In genomic region chr1:205630241-205630640, GRCh38 we compare ENCODE assay signal across 8 cellular contexts. TPM values are rescaled to one million over a fixed set of nuclear protein-coding genes. Genes with fewer than 3 reads are reported as not detected.
DNase-seq lines count a peak whose midpoint lies in the region; ATAC-seq lines count a peak whose summit lies in the region.

No MANE protein-coding gene starts in this region.

- H3K4me3 Mint-ChIP-seq in activated CD4-positive, alpha-beta memory T cell treated with anti-CD3 and anti-CD28 coated beads, Interleukin-2, amount 10 ng/mL, durations not matched to agents 7 days and 5 days = peak overlapping the region; percentile 88
- H3K4me3 Mint-ChIP-seq in stimulated activated naive CD8-positive, alpha-beta T cell treated with anti-CD3 and anti-CD28 coated beads, Interleukin-15, amount 100 ng/mL, for 72 hours = peak overlapping the region; percentile 85 to 87

- H3K27me3 Mint-ChIP-seq in activated CD4-positive, alpha-beta memory T cell treated with anti-CD3 and anti-CD28 coated beads, Interleukin-2, amount 10 ng/mL, durations not matched to agents 7 days and 5 days = no peaks in the 10 kb centered on the region
- no peaks in the 10 kb centered on the region for H3K27me3 Mint-ChIP-seq in stimulated activated naive CD8-positive, alpha-beta T cell treated with anti-CD3 and anti-CD28 coated beads, Interleukin-15, amount 100 ng/mL, for 72 hours

- peaks cover 27% of the 10 kb centered on the region for H3K36me3 Mint-ChIP-seq in activated CD4-positive, alpha-beta memory T cell treated with anti-CD3 and anti-CD28 coated beads, Interleukin-2, amount 10 ng/mL, durations not matched to agents 7 days and 5 days (ENCODE audit: low read depth)

- CTCF ChIA-PET in activated CD4-positive, alpha-beta memory T cell treated with anti-CD3 and anti-CD28 coated beads, Interleukin-2, amount 10 ng/mL, durations not matched to agents 7 days and 5 days (lab: Charles Lee) = interaction anchor here (0.6 to 9.7 kb wide), 4 partner anchors 26 to 100 kb away, joined by 3 to 257 read pairs (median 28); no protein-coding TSS in a partner anchor

- ATAC-seq in stimulated activated naive CD8-positive, alpha-beta T cell treated with anti-CD3 and anti-CD28 coated beads, Interleukin-15, amount 100 ng/mL, for 72 hours = no peak
- ATAC-seq in GM18520 (IDR thresholded peaks at IDR 0.05; ENCODE audit: unreplicated experiment) = no peak
- ATAC-seq in HG03432 (IDR thresholded peaks at IDR 0.05; ENCODE audit: unreplicated experiment) = no peak

- peaks cover 50% of the 10 kb centered on the region for H3K4me1 Mint-ChIP-seq in activated CD4-positive, alpha-beta memory T cell treated with anti-CD3 and anti-CD28 coated beads, Interleukin-2, amount 10 ng/mL, durations not matched to agents 7 days and 5 days
- peaks cover 58% of the 10 kb centered on the region for H3K4me1 Mint-ChIP-seq in stimulated activated naive CD8-positive, alpha-beta T cell treated with anti-CD3 and anti-CD28 coated beads, Interleukin-15, amount 100 ng/mL, for 72 hours

- peak; percentile 26 for DNase-seq in DMS53 (lab: John Stamatoyannopoulos, UW)
- DNase-seq in DMS53 treated with DMSO at 0.1 percent for 48 hours (lab: John Stamatoyannopoulos, UW; ENCODE audit: unreplicated experiment) = no peak
- no peak for DNase-seq in activated CD4-positive, alpha-beta memory T cell treated with anti-CD3 and anti-CD28 coated beads, Interleukin-2, amount 10 ng/mL, durations not matched to agents 7 days and 5 days
- DNase-seq in hepatic stellate cell (ENCODE audit: low spot score) = peak; percentile 70
- DNase-seq in stimulated activated naive CD8-positive, alpha-beta T cell treated with anti-CD3 and anti-CD28 coated beads, Interleukin-15, amount 100 ng/mL, for 72 hours = no peak
- no peak for DNase-seq in activated gamma-delta T cell treated with Interleukin-2 at 50 U/mL for 16 hours

- POLR2A ChIA-PET in activated CD4-positive, alpha-beta memory T cell treated with anti-CD3 and anti-CD28 coated beads, Interleukin-2, amount 10 ng/mL, durations not matched to agents 7 days and 5 days (lab: Charles Lee) = interaction anchor here (0.7 to 6.1 kb wide), 11 partner anchors 9 to 145 kb away, joined by 3 to 165 read pairs (median 7); partner anchors contain the start of genes NUCKS1 and RAB29

- peak overlapping the region; percentile 96 for H3K27ac Mint-ChIP-seq in activated CD4-positive, alpha-beta memory T cell treated with anti-CD3 and anti-CD28 coated beads, Interleukin-2, amount 10 ng/mL, durations not matched to agents 7 days and 5 days
- H3K27ac Mint-ChIP-seq in stimulated activated naive CD8-positive, alpha-beta T cell treated with anti-CD3 and anti-CD28 coated beads, Interleukin-15, amount 100 ng/mL, for 72 hours = peak overlapping the region; percentile 95 to 97

- no peaks in the 10 kb centered on the region for H3K9me3 Mint-ChIP-seq in activated CD4-positive, alpha-beta memory T cell treated with anti-CD3 and anti-CD28 coated beads, Interleukin-2, amount 10 ng/mL, durations not matched to agents 7 days and 5 days
- no peaks in the 10 kb centered on the region for H3K9me3 Mint-ChIP-seq in stimulated activated naive CD8-positive, alpha-beta T cell treated with anti-CD3 and anti-CD28 coated beads, Interleukin-15, amount 100 ng/mL, for 72 hours

RNA-seq across cellular contexts. Expression of gene ELK4, which starts 1.6 kb away (rescaled TPM):
- 10 to 100 TPM; 80.6 to 83.0 TPM for total RNA-seq in activated CD4-positive, alpha-beta memory T cell treated with anti-CD3 and anti-CD28 coated beads, Interleukin-2, amount 10 ng/mL, durations not matched to agents 7 days and 5 days

RNA-seq across cellular contexts. Expression of gene SLC45A3, which starts 50.1 kb away (rescaled TPM):
- total RNA-seq in activated CD4-positive, alpha-beta memory T cell treated with anti-CD3 and anti-CD28 coated beads, Interleukin-2, amount 10 ng/mL, durations not matched to agents 7 days and 5 days = under 1 TPM in 1 of 2 experiments, not detected in 1; 0.18 TPM

Comparison
In these comparisons a context has a peak if more than half of its experiments do, and no peak if none do; other contexts are left out.
1. DNase-seq: peak in DMS53 (single experiment) and hepatic stellate cell (single experiment); none in DMS53 treated with DMSO at 0.1 percent for 48 hours (single experiment), activated CD4-positive, alpha-beta memory T cell treated with anti-CD3 and anti-CD28 coated beads, Interleukin-2, amount 10 ng/mL, durations not matched to agents 7 days and 5 days (single experiment), stimulated activated naive CD8-positive, alpha-beta T cell treated with anti-CD3 and anti-CD28 coated beads, Interleukin-15, amount 100 ng/mL, for 72 hours (0 of 2) and activated gamma-delta T cell treated with Interleukin-2 at 50 U/mL for 16 hours (single experiment).